In genomic region chr3:74630602-74631001, GRCh38 we compare ENCODE assay signal across 13 cellular contexts. TPM values are rescaled to one million over a fixed set of nuclear protein-coding genes. Genes with fewer than 3 reads are reported as not detected.
DNase-seq lines count a peak whose midpoint lies in the region; ATAC-seq and TF ChIP-seq lines count a peak whose summit lies in the region.
"Had no signal": no experiment of that assay in that cellular context is flagged by ENCODE, and none has a peak within 500 bp of the region (broad histone marks: within the 10 kb centered on the region; RNA-seq: fewer than 3 reads in every experiment).

No MANE protein-coding gene starts in this region.

- no peak overlapping the region for H3K9ac ChIP-seq in IMR-90 (ENCODE audit: low read depth, low read length)

- H3K4me3 ChIP-seq in IMR-90 (ENCODE audit: insufficient read depth, low read depth, low read length) = no peak overlapping the region
- H3K4me3 ChIP-seq in right lobe of liver = no peak overlapping the region

- CTCF ChIA-PET in IMR-90 (lab: Yijun Ruan, JAX) = no interaction called here

- TF ChIP-seq RAD21 in IMR-90 (IDR thresholded peaks at IDR 0.05; ENCODE audit: low read length) = peak; percentile 54

- DNase-seq in AG08395 (ENCODE audit: low spot score) (peak; percentile 44), IMR-90 (peak; percentile 59), chondrocyte (ENCODE audit: low spot score) (no peak), right lobe of liver (no peak), OCI-M2 (lab: John Stamatoyannopoulos, UW; ENCODE audit: unreplicated experiment) (no peak), mesothelial cell of epicardium (ENCODE audit: low spot score in 2 of 2, unreplicated experiment in 2 of 2) (no peak), iPS-NIHi11 (ENCODE audit: low spot score) (no peak), NCI-H510A treated with DMSO at 0.1 percent for 48 hours (lab: John Stamatoyannopoulos, UW) (no peak)
- DNase-seq: activated CD8-positive, alpha-beta memory T cell treated with anti-CD3 and anti-CD28 coated beads for 24 hours; left cardiac atrium; NCI-H510A; T-cell had no signal

- no peak overlapping the region for H2BK15ac ChIP-seq in IMR-90 (ENCODE audit: low read depth, low read length)

- H3K27me3 ChIP-seq in IMR-90 (ENCODE audit: control insufficient read depth, insufficient read depth, low read length) = no peaks in the 10 kb centered on the region
- H3K27me3 ChIP-seq in right lobe of liver = no peaks in the 10 kb centered on the region

- H3K18ac ChIP-seq in IMR-90 (ENCODE audit: low read depth, low read length) = no peak overlapping the region

- TF ChIP-seq CTCF in IMR-90 (conservative IDR thresholded peaks at IDR 0.05; ENCODE audit: low read depth, low read length) (peak; percentile 55), chondrocyte (IDR thresholded peaks at IDR 0.05) (peak; percentile 87), right lobe of liver (IDR thresholded peaks at IDR 0.05) (peak; percentile 39 to 60 (median 52)), mesothelial cell of epicardium (IDR thresholded peaks at IDR 0.05; ENCODE audit: unreplicated experiment) (no peak)

- H3K4me3 Mint-ChIP-seq in chondrocyte (ENCODE audit: unreplicated experiment) = no peak overlapping the region
- no peak overlapping the region for H3K4me3 Mint-ChIP-seq in mesothelial cell of epicardium
- H3K4me3 Mint-ChIP-seq: T-cell had no signal

- H3K9me3 ChIP-seq in IMR-90 (ENCODE audit: control insufficient read depth, insufficient read depth, low read length) = no peaks in the 10 kb centered on the region
- no peaks in the 10 kb centered on the region for H3K9me3 ChIP-seq in right lobe of liver

- H3K27me3 Mint-ChIP-seq in chondrocyte (ENCODE audit: low read depth) (no peaks in the 10 kb centered on the region), mesothelial cell of epicardium (ENCODE audit: low read depth) (peaks cover 20% of the 10 kb centered on the region)
- H3K27me3 Mint-ChIP-seq: T-cell had no signal

- H2BK120ac ChIP-seq in IMR-90 (ENCODE audit: low read depth, low read length) = no peak overlapping the region

- intact Hi-C loops in IMR-90 (cut with micrococcal nuclease) = loop anchor here (1.0 to 5.0 kb wide), 4 partner anchors 253 to 758 kb away; no protein-coding TSS in a partner anchor
- intact Hi-C loops in right lobe of liver (cut with DNase I) = no loop called here

- H3K23ac ChIP-seq in IMR-90 (ENCODE audit: low read depth, low read length) = no peak overlapping the region

- POLR2A ChIA-PET in IMR-90 (lab: Charles Lee; ENCODE audit: unreplicated experiment) = no interaction called here

- no peak overlapping the region for H3K4me2 ChIP-seq in IMR-90 (ENCODE audit: low read depth, low read length)

- no peak overlapping the region for H4K91ac ChIP-seq in IMR-90 (ENCODE audit: insufficient read depth, low read depth, low read length)

- H2AK5ac ChIP-seq in IMR-90 (ENCODE audit: low read depth, low read length) = no peak overlapping the region

- no peak overlapping the region for H2BK20ac ChIP-seq in IMR-90 (ENCODE audit: low read depth, low read length)

- no peak overlapping the region for H3K27ac Mint-ChIP-seq in chondrocyte (ENCODE audit: unreplicated experiment)
- no peak overlapping the region for H3K27ac Mint-ChIP-seq in mesothelial cell of epicardium
- H3K27ac Mint-ChIP-seq: T-cell had no signal

- no peak overlapping the region; a peak in 1 of 4 replicates for H4K8ac ChIP-seq in IMR-90 (ENCODE audit: low read depth in 2 of 2, low read length in 2 of 2)

- H3K4me1 Mint-ChIP-seq in chondrocyte (ENCODE audit: low read depth) (peaks cover 16% of the 10 kb centered on the region), mesothelial cell of epicardium (no peaks in the 10 kb centered on the region)
- H3K4me1 Mint-ChIP-seq: T-cell had no signal

- no peak overlapping the region for H3K14ac ChIP-seq in IMR-90 (replicated peaks; ENCODE audit: low read depth, low read length)

- H3K36me3 ChIP-seq in IMR-90 (ENCODE audit: control insufficient read depth, insufficient read depth, low read length) = no peaks in the 10 kb centered on the region
- H3K36me3 ChIP-seq in right lobe of liver = no peaks in the 10 kb centered on the region

- H3K27ac ChIP-seq in IMR-90 (ENCODE audit: insufficient read depth, low read length) = no peak overlapping the region
- no peak overlapping the region for H3K27ac ChIP-seq in right lobe of liver

- no peak overlapping the region for H2AK9ac ChIP-seq in IMR-90 (replicated peaks; ENCODE audit: low read depth, low read length, poor library complexity)

- no peak overlapping the region for H3K4ac ChIP-seq in IMR-90 (ENCODE audit: low read depth, low read length)

- H3K9me3 Mint-ChIP-seq in chondrocyte (ENCODE audit: low read depth) (no peaks in the 10 kb centered on the region), mesothelial cell of epicardium (no peaks in the 10 kb centered on the region)

- H2BK5ac ChIP-seq in IMR-90 (ENCODE audit: low read depth, low read length, poor library complexity, severe bottlenecking) = peak overlapping the region; percentile 74

- peak; percentile 47; the same call in 1 of the 2 replicates for ATAC-seq in IMR-90 (ENCODE audit: low read depth)
- ATAC-seq in right lobe of liver = peak; percentile 42 to 66 (median 58)
- ATAC-seq: left cardiac atrium, T-cell had no signal

- H4K20me1 ChIP-seq in IMR-90 (ENCODE audit: insufficient read depth, low read length) = no peaks in the 10 kb centered on the region

- no peak overlapping the region for H3K56ac ChIP-seq in IMR-90 (ENCODE audit: extremely low read depth, insufficient read depth, low read length)

- dilution Hi-C loops in IMR-90 (cut with HindIII; ENCODE audit: low sequenced_read_pairs, unreplicated experiment) = no loop called here

- H4K5ac ChIP-seq in IMR-90 (ENCODE audit: low read depth, low read length) = no peak overlapping the region

- H3K9me1 ChIP-seq in IMR-90 (ENCODE audit: insufficient read depth, low read length) = no peaks in the 10 kb centered on the region

- H2AFZ ChIP-seq in IMR-90 (replicated peaks; ENCODE audit: low read length, poor library complexity) = no peak overlapping the region

- H3K4me1 ChIP-seq in IMR-90 (ENCODE audit: control insufficient read depth, insufficient read depth, low read length) (peaks cover 4% of the 10 kb centered on the region; the same call in 1 of the 2 replicates), right lobe of liver (no peaks in the 10 kb centered on the region)

- H3K36me3 Mint-ChIP-seq in chondrocyte (ENCODE audit: low read depth) (no peaks in the 10 kb centered on the region), mesothelial cell of epicardium (no peaks in the 10 kb centered on the region)
- H3K36me3 Mint-ChIP-seq: T-cell had no signal

- WGBS in IMR-90 (ENCODE audit: extremely low coverage in 2 of 2, insufficient read length in 1 of 2), 2 experiments = no CpG with 5 or more reads among the region's 4 CpGs
- WGBS in right lobe of liver (ENCODE audit: insufficient coverage, low coverage, low lambda C conversion rate, missing lambda C conversion rate) = 20% methylated on average over 4 of the region's 4 CpGs

- TF ChIP-seq POLR2A in IMR-90 (IDR thresholded peaks at IDR 0.05; ENCODE audit: low read depth, low read length) = no peak
- no peak for TF ChIP-seq POLR2A in right lobe of liver (IDR thresholded peaks at IDR 0.05)

- BruUV-seq in IMR-90 (replicated peaks; lab: Mats Ljungman, UMichigan) = no TSS peak

- H3K79me1 ChIP-seq in IMR-90 (ENCODE audit: low read depth in 1 of 2, low read length in 2 of 2) = no peaks in the 10 kb centered on the region

- in situ Hi-C loops in IMR-90 (cut with MboI; ENCODE audit: low sequenced_read_pairs) = no loop called here

TF ChIP-seq in IMR-90, 13 proteins besides CTCF, POLR2A, EP300 and RAD21:
- TF ChIP-seq MAZ (IDR thresholded peaks at IDR 0.05; ENCODE audit: borderline replicate concordance, low read depth, low read length) = no peak
- no peak for TF ChIP-seq FOS (IDR thresholded peaks at IDR 0.05; ENCODE audit: low read depth, low read length)
- TF ChIP-seq RFX5 (IDR thresholded peaks at IDR 0.05; ENCODE audit: low read depth, low read length) = no peak
- peak; percentile 53 for TF ChIP-seq SMC3 (IDR thresholded peaks at IDR 0.05; ENCODE audit: low read depth, low read length)
- TF ChIP-seq BHLHE40 (IDR thresholded peaks at IDR 0.05; ENCODE audit: low read depth, low read length) = no peak
- TF ChIP-seq RCOR1 (IDR thresholded peaks at IDR 0.05; ENCODE audit: insufficient replicate concordance, low read length) = no peak
TF ChIP-seq in IMR-90: peak in this region for 1.

RNA-seq across cellular contexts. Expression of gene CNTN3, which starts 16.1 kb away (rescaled TPM):
- 3.3 and 3.6 TPM in 2 replicates for total RNA-seq in IMR-90 (2012; rRNA removed)
- 2.2 and 3.5 TPM in 2 replicates for polyA plus RNA-seq in IMR-90 (2012; rRNA removed)
- polyA plus RNA-seq in IMR-90 (2012; cell fraction: cytosol; rRNA removed) = 0.68 and 1.2 TPM in 2 replicates
- polyA plus RNA-seq in IMR-90 (2012; cell fraction: nucleus; rRNA removed; ENCODE audit: low replicate concordance) = 1.1 and 14.1 TPM in 2 replicates
- total RNA-seq in chondrocyte = 0.60 to 2.1 TPM (median 1.5 TPM) in 3 replicates
- total RNA-seq in right lobe of liver = 1 to 10 TPM; 2.3 to 6.2 (median 4.3) TPM
- total RNA-seq in mesothelial cell of epicardium = 1.5 to 2.5 TPM (median 1.6 TPM) in 3 replicates
- total RNA-seq: endothelial cell of umbilical vein, T-cell had no signal

Comparison
In these comparisons a context has a peak if more than half of its experiments do, and no peak if none do; other contexts are left out.
1. DNase-seq: peak in AG08395 (single experiment) and IMR-90 (single experiment); none in chondrocyte (single experiment), right lobe of liver (0 of 3), OCI-M2 (single experiment), mesothelial cell of epicardium (0 of 2), iPS-NIHi11 (single experiment) and NCI-H510A treated with DMSO at 0.1 percent for 48 hours (single experiment).